1 cellular context compared by ENCODE assay signal in genomic region chr3:114157321-114157720, GRCh38.
TF ChIP-seq lines count a peak whose summit lies in the region.

No MANE protein-coding gene starts in this region.

TF ChIP-seq in H1, 55 proteins besides CTCF, POLR2A, EP300 and RAD21 (continued from another document):
- no peak for TF ChIP-seq USF2 (IDR thresholded peaks at IDR 0.05; ENCODE audit: low read length)
- TF ChIP-seq HDAC2 (IDR thresholded peaks at IDR 0.05; ENCODE audit: borderline replicate concordance in 1 of 2, low read depth in 2 of 2, low read length in 2 of 2): no peak
- no peak for TF ChIP-seq YY1 (IDR thresholded peaks at IDR 0.05; ENCODE audit: low read depth, low read length)
- no peak for TF ChIP-seq NANOG (IDR thresholded peaks at IDR 0.05; ENCODE audit: insufficient read depth, low read depth, low read length, poor library complexity, severe bottlenecking)
- no peak for TF ChIP-seq POLR2AphosphoS5 (IDR thresholded peaks at IDR 0.05; ENCODE audit: low read depth, low read length)
- no peak for TF ChIP-seq ATF3 (IDR thresholded peaks at IDR 0.05; ENCODE audit: insufficient read depth, low read depth, low read length)
- TF ChIP-seq RBBP5 (IDR thresholded peaks at IDR 0.05; ENCODE audit: borderline replicate concordance, low read depth, low read length): no peak
- TF ChIP-seq RXRA (IDR thresholded peaks at IDR 0.05; ENCODE audit: insufficient read depth, low read depth, low read length): no peak
- TF ChIP-seq KDM5A (IDR thresholded peaks at IDR 0.05; ENCODE audit: low read length): no peak
- no peak for TF ChIP-seq SP4 (IDR thresholded peaks at IDR 0.05; ENCODE audit: low read length)
- no peak for TF ChIP-seq CBX5 (IDR thresholded peaks at IDR 0.05; ENCODE audit: low read depth, low read length)
TF ChIP-seq in H1: peak in this region for 0.
